Comparison of ENCODE assay signal across 8 cellular contexts in the genomic region with DNA sequence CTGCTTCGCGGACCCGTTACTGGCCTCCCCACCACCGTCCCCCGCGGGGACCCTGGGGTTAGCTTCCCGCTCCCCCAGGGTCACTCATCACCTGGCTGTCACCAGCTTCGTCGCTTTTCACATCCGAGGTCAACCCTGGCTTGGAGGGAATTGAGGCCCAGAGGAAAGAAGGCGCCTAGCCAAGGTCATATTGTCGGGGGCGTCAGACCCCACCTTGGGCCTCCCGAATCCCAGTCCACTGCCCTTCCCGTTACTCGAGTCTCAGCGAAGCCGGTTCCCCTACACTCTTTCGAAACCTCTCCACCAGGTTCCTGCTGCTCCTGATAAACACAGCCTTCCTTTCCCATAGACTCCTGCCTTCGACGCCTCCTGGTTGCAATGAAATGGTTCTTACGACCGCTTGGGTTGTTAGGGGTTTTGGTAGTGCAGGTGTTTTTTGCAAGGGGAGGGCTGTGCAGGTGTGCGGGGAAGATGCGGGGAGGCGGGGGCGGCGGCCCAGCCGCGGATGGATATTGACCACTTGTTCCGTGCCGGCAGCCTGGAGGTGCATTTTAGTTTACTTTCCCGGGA. TPM values are rescaled to one million over a fixed set of nuclear protein-coding genes. Genes with fewer than 3 reads are reported as not detected.
DNase-seq lines count a peak whose midpoint lies in the region; ATAC-seq and TF ChIP-seq lines count a peak whose summit lies in the region.

No MANE protein-coding gene starts in this region.

- ATAC-seq in left lung (peak; percentile 4), thoracic aorta (ENCODE audit: insufficient number of reproducible peaks, low FRiP score, low read depth) (peak; percentile 12), HG03565 (IDR thresholded peaks at IDR 0.05; ENCODE audit: unreplicated experiment) (no peak)

- H3K4me1 ChIP-seq in left lung, result peaks cover 11 to 33% of the 10 kb centered on the region in 2 donors
- peaks cover 7 to 17% of the 10 kb centered on the region in 2 donors for H3K4me1 ChIP-seq in thoracic aorta (ENCODE audit: control insufficient read depth in 1 of 2, low read depth in 2 of 2)

- no peaks in the 10 kb centered on the region for H3K9me3 ChIP-seq in left lung
- no peaks in the 10 kb centered on the region for H3K9me3 ChIP-seq in thoracic aorta

- DNase-seq in DMS53 (lab: John Stamatoyannopoulos, UW) (peak; percentile 63), DMS53 treated with DMSO at 0.1 percent for 48 hours (lab: John Stamatoyannopoulos, UW; ENCODE audit: unreplicated experiment) (no peak), LNCaP clone FGC (ENCODE audit: low read depth) (no peak), astrocyte of the spinal cord (ENCODE audit: low read depth, low spot score) (no peak), left lung (no peak), thoracic aorta (ENCODE audit: low spot score) (no peak), NCI-H446 treated with DMSO at 0.1 percent for 48 hours (lab: John Stamatoyannopoulos, UW) (no peak)

- H3K27me3 ChIP-seq in left lung (no peaks in the 10 kb centered on the region), thoracic aorta (replicated peaks; ENCODE audit: insufficient read depth) (no peaks in the 10 kb centered on the region)

- peak overlapping the region; percentile 88 for H3K4me3 ChIP-seq in LNCaP clone FGC (ENCODE audit: low read depth, low read length)
- peak overlapping the region; percentile 78 for H3K4me3 ChIP-seq in astrocyte of the spinal cord (ENCODE audit: low read depth, low read length)
- H3K4me3 ChIP-seq in left lung, result peak overlapping the region; percentile 67 to 69
- H3K4me3 ChIP-seq in thoracic aorta, result peak overlapping the region; percentile 95

- in situ Hi-C loops in astrocyte of the spinal cord (cut with HindIII; ENCODE audit: low sequenced_read_pairs), result no loop called here

- no peak for TF ChIP-seq CTCF in LNCaP clone FGC (IDR thresholded peaks at IDR 0.05; ENCODE audit: control insufficient read depth, extremely low read depth, insufficient read depth)
- no peak for TF ChIP-seq CTCF in astrocyte of the spinal cord (IDR thresholded peaks at IDR 0.05; ENCODE audit: low read depth, low read length)
- TF ChIP-seq CTCF in left lung (IDR thresholded peaks at IDR 0.05), result no peak
- no peak for TF ChIP-seq CTCF in thoracic aorta (IDR thresholded peaks at IDR 0.05)

- no peaks in the 10 kb centered on the region for H3K36me3 ChIP-seq in left lung
- H3K36me3 ChIP-seq in thoracic aorta, result no peaks in the 10 kb centered on the region

- H3K27ac ChIP-seq in left lung (peak overlapping the region in 1 of 2 donors; percentile 61), thoracic aorta (peak overlapping the region in 1 of 2 donors; percentile 32)

- intact Hi-C loops in left lung (cut with DNase I), result no loop called here

RNA-seq across cellular contexts. Expression of gene NAA40, which starts 0.6 kb away (rescaled TPM):
- total RNA-seq in left lung (10 to 100 TPM; 15.9 to 16.6 TPM), thoracic aorta (10 to 100 TPM; 15.5 to 20.6 TPM)

RNA-seq across cellular contexts. Expression of gene RCOR2, which starts 22.5 kb away (rescaled TPM):
- total RNA-seq in left lung (1 to 10 TPM in 1 of 2 donors, under 1 TPM in 1; 0.45 to 1.4 TPM), thoracic aorta (1 to 10 TPM; 1.4 to 3.8 TPM)

RNA-seq across cellular contexts. Expression of gene COX8A, which starts 35.0 kb away (rescaled TPM):
- total RNA-seq in left lung (100 to 1,000 TPM; 267 to 281 TPM), thoracic aorta (100 to 1,000 TPM; 178 to 469 TPM)

RNA-seq across cellular contexts. Expression of gene OTUB1, which starts 46.8 kb away (rescaled TPM):
- 10 to 100 TPM; 65.0 to 67.7 TPM for total RNA-seq in left lung
- total RNA-seq in thoracic aorta, result 10 to 100 TPM; 37.7 to 85.6 TPM
